ENCODE assay signal across 1 cellular context in genomic region chr19:17610384-17610783, GRCh38.
TF ChIP-seq lines count a peak whose summit lies in the region.

No MANE protein-coding gene starts in this region.

TF ChIP-seq in SK-N-SH treated with all-trans-retinoic acid at 6 μM for 48 hours, 23 proteins besides CTCF, POLR2A, EP300 and RAD21 (continued from another document):
- no peak for TF ChIP-seq PATZ1 (CRISPR knock-in tag; IDR thresholded peaks at IDR 0.05; ENCODE audit: borderline replicate concordance)
TF ChIP-seq in SK-N-SH treated with all-trans-retinoic acid at 6 μM for 48 hours: peak in this region for 0.
